In the genomic region with DNA sequence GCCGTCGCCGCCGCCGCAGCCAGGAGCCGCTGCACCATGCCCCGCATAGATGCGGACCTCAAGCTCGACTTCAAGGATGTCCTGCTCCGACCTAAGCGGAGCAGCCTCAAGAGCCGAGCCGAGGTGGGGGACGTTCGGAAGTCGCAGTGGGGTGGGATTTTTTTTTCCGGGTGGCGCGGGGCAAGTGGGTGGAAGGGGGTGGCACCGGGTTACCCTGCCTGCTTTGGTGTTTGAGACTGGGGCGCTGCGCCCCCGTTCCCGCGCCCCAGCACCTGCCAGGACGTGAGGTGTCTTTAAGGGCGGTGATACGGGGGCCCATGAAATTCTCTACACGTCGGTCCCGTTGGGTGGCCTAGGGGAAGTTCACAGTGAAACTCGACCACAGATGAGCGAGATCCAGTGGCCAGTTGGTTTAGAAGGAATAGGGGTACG, we compare ENCODE assay signal across 8 cellular contexts. TPM values are rescaled to one million over a fixed set of nuclear protein-coding genes. Genes with fewer than 3 reads are reported as not detected.
DNase-seq lines count a peak whose midpoint lies in the region; ATAC-seq and FAIRE-seq lines count a peak whose summit lies in the region.

No MANE protein-coding gene starts in this region.

- H3K4me3 ChIP-seq in iPS-20b (ENCODE audit: low read length) (peak overlapping the region; percentile 60), stomach smooth muscle (ENCODE audit: low read length in 2 of 2) (peak overlapping the region; percentile 69 to 86)

- H3K27ac ChIP-seq in iPS-20b (ENCODE audit: low read length), result no peak overlapping the region
- H3K27ac ChIP-seq in stomach smooth muscle (ENCODE audit: low read length), result peak overlapping the region; percentile 85

- peak overlapping the region; percentile 84 for H3K4me3 Mint-ChIP-seq in activated naive CD8-positive, alpha-beta T cell treated with anti-CD3 and anti-CD28 coated beads for 36 hours

- DNase-seq in activated naive CD8-positive, alpha-beta T cell treated with anti-CD3 and anti-CD28 coated beads for 36 hours, result peak; percentile 10
- no peak for DNase-seq in amniotic stem cell (lab: John Stamatoyannopoulos, UW)
- no peak for DNase-seq in RCC 7860 (ENCODE audit: low spot score)
- DNase-seq in NCI-H1105 treated with DMSO at 0.1 percent for 48 hours (lab: John Stamatoyannopoulos, UW), result no peak

- no peaks in the 10 kb centered on the region for H3K9me3 ChIP-seq in iPS-20b (ENCODE audit: insufficient read depth, low read depth, low read length)
- no peaks in the 10 kb centered on the region for H3K9me3 ChIP-seq in stomach smooth muscle (ENCODE audit: control insufficient read depth in 2 of 2, low read length in 2 of 2)

- no peaks in the 10 kb centered on the region for H3K9me3 Mint-ChIP-seq in activated naive CD8-positive, alpha-beta T cell treated with anti-CD3 and anti-CD28 coated beads for 36 hours

- H3K9ac ChIP-seq in iPS-20b (ENCODE audit: low read depth, low read length) (no peak overlapping the region), stomach smooth muscle (ENCODE audit: low read length in 2 of 2) (peak overlapping the region; percentile 68 to 86)

- peaks cover 25% of the 10 kb centered on the region for H3K4me1 Mint-ChIP-seq in activated naive CD8-positive, alpha-beta T cell treated with anti-CD3 and anti-CD28 coated beads for 36 hours

- FAIRE-seq in RCC 7860 (lab: Jason Lieb, UNC), result no peak

- H3K27me3 Mint-ChIP-seq in activated naive CD8-positive, alpha-beta T cell treated with anti-CD3 and anti-CD28 coated beads for 36 hours, result peaks cover 39% of the 10 kb centered on the region

- ATAC-seq in GM18907 (IDR thresholded peaks at IDR 0.05; ENCODE audit: unreplicated experiment) (peak; percentile 23), HG03045 (IDR thresholded peaks at IDR 0.05; ENCODE audit: unreplicated experiment) (peak; percentile 16)

- no peaks in the 10 kb centered on the region for H3K36me3 Mint-ChIP-seq in activated naive CD8-positive, alpha-beta T cell treated with anti-CD3 and anti-CD28 coated beads for 36 hours

- peak overlapping the region; percentile 28 for H3K27ac Mint-ChIP-seq in activated naive CD8-positive, alpha-beta T cell treated with anti-CD3 and anti-CD28 coated beads for 36 hours

- H3K4me1 ChIP-seq in iPS-20b (ENCODE audit: insufficient read depth, low read length) (no peaks in the 10 kb centered on the region), stomach smooth muscle (ENCODE audit: control insufficient read depth, insufficient read depth, low read length) (peaks cover 46% of the 10 kb centered on the region)

- H3K36me3 ChIP-seq in iPS-20b (ENCODE audit: insufficient read depth, low read depth, low read length) (no peaks in the 10 kb centered on the region), stomach smooth muscle (ENCODE audit: control insufficient read depth in 2 of 2, insufficient read depth in 2 of 2, low read length in 2 of 2) (peaks cover 0 to 2% of the 10 kb centered on the region in 2 donors)

- H3K27me3 ChIP-seq in iPS-20b (ENCODE audit: insufficient read depth, low read length) (peaks cover 59% of the 10 kb centered on the region), stomach smooth muscle (ENCODE audit: control insufficient read depth in 1 of 2, insufficient read depth in 2 of 2, low read length in 2 of 2) (no peaks in the 10 kb centered on the region)

RNA-seq across cellular contexts. Expression of a gene that starts 0.3 kb away (rescaled TPM):
- total RNA-seq in activated naive CD8-positive, alpha-beta T cell treated with anti-CD3 and anti-CD28 coated beads for 36 hours, result 1 to 10 TPM; 2.6 to 3.3 TPM
